ENCODE assay signal across 1 cellular context in the genomic region with DNA sequence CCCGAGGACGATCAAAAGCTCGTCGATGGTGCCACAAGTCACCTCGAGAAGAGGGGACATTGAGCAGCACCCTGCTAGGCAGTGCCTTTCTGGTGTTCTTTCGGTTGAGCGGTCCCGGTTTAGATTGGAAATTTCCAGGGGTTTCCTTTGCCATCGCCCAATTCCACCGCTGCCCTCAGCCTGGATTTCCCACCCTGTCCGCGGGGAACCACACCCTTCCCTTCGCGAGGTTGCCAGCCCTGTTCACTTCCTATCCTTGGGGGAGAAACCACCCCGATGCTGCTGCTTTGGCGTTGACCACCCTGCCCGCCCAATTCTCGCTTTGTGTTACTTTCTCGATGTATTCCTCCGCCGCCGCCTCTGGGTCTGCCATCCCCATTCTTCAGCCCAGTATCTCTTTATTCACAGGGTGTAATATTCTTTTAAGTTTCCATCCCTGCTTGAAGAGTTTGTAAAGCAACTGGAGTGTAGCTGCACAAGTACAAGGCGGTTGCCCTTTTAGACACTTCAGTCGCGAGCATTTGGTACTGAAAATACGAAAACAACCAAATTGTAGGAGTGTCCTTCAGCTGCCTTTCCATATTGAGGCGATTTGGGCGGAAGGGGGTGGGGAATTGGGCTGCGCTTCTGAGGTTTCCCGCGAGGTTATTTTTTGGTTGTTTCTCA.
TF ChIP-seq lines count a peak whose summit lies in the region.

No MANE protein-coding gene starts in this region.

TF ChIP-seq in HEK293, 187 proteins besides CTCF, POLR2A, EP300 and RAD21 (continued from another document and continues in another):
- TF ChIP-seq ZNF791 (tag by site-specific recombination; IDR thresholded peaks at IDR 0.05) = no peak
- no peak for TF ChIP-seq ZNF549 (tag by site-specific recombination; IDR thresholded peaks at IDR 0.05)
- TF ChIP-seq ZBTB17 (tag by site-specific recombination; IDR thresholded peaks at IDR 0.05) = no peak; the same call in 1 of the 2 replicates
- no peak for TF ChIP-seq ZNF175 (tag by site-specific recombination; IDR thresholded peaks at IDR 0.05)
- TF ChIP-seq BCL11A (tag by site-specific recombination; IDR thresholded peaks at IDR 0.05; ENCODE audit: low read depth) = no peak
- no peak for TF ChIP-seq ZNF623 (tag by site-specific recombination; IDR thresholded peaks at IDR 0.05)
- no peak for TF ChIP-seq ZNF624 (tag by site-specific recombination; IDR thresholded peaks at IDR 0.05)
- TF ChIP-seq ZNF544 (tag by site-specific recombination; IDR thresholded peaks at IDR 0.05) = no peak
- TF ChIP-seq ZNF112 (tag by site-specific recombination; IDR thresholded peaks at IDR 0.05) = no peak
- TF ChIP-seq YY2 (tag by site-specific recombination; IDR thresholded peaks at IDR 0.05) = no peak
- TF ChIP-seq, protein P1, sequence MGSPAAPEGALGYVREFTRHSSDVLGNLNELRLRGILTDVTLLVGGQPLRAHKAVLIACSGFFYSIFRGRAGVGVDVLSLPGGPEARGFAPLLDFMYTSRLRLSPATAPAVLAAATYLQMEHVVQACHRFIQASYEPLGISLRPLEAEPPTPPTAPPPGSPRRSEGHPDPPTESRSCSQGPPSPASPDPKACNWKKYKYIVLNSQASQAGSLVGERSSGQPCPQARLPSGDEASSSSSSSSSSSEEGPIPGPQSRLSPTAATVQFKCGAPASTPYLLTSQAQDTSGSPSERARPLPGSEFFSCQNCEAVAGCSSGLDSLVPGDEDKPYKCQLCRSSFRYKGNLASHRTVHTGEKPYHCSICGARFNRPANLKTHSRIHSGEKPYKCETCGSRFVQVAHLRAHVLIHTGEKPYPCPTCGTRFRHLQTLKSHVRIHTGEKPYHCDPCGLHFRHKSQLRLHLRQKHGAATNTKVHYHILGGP (tag by site-specific recombination; IDR thresholded peaks at IDR 0.05) = no peak
- TF ChIP-seq ZNF561 (tag by site-specific recombination; IDR thresholded peaks at IDR 0.05; ENCODE audit: borderline replicate concordance) = no peak
- no peak for TF ChIP-seq ZNF202 (tag by site-specific recombination; IDR thresholded peaks at IDR 0.05; ENCODE audit: borderline replicate concordance)
- no peak for TF ChIP-seq BCL11B (tag by site-specific recombination; IDR thresholded peaks at IDR 0.05; ENCODE audit: low read depth)
- TF ChIP-seq ZNF146 (tag by site-specific recombination; IDR thresholded peaks at IDR 0.05) = no peak; the same call in 1 of the 2 replicates
- TF ChIP-seq, protein P2, sequence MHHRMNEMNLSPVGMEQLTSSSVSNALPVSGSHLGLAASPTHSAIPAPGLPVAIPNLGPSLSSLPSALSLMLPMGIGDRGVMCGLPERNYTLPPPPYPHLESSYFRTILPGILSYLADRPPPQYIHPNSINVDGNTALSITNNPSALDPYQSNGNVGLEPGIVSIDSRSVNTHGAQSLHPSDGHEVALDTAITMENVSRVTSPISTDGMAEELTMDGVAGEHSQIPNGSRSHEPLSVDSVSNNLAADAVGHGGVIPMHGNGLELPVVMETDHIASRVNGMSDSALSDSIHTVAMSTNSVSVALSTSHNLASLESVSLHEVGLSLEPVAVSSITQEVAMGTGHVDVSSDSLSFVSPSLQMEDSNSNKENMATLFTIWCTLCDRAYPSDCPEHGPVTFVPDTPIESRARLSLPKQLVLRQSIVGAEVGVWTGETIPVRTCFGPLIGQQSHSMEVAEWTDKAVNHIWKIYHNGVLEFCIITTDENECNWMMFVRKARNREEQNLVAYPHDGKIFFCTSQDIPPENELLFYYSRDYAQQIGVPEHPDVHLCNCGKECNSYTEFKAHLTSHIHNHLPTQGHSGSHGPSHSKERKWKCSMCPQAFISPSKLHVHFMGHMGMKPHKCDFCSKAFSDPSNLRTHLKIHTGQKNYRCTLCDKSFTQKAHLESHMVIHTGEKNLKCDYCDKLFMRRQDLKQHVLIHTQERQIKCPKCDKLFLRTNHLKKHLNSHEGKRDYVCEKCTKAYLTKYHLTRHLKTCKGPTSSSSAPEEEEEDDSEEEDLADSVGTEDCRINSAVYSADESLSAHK (tag by site-specific recombination; IDR thresholded peaks at IDR 0.05) = peak; percentile 66; the same call in 1 of the 2 replicates
- no peak for TF ChIP-seq ZNF707 (tag by site-specific recombination; IDR thresholded peaks at IDR 0.05)
- TF ChIP-seq ZNF302 (tag by site-specific recombination; IDR thresholded peaks at IDR 0.05; ENCODE audit: low read depth) = no peak
- TF ChIP-seq, protein P3, sequence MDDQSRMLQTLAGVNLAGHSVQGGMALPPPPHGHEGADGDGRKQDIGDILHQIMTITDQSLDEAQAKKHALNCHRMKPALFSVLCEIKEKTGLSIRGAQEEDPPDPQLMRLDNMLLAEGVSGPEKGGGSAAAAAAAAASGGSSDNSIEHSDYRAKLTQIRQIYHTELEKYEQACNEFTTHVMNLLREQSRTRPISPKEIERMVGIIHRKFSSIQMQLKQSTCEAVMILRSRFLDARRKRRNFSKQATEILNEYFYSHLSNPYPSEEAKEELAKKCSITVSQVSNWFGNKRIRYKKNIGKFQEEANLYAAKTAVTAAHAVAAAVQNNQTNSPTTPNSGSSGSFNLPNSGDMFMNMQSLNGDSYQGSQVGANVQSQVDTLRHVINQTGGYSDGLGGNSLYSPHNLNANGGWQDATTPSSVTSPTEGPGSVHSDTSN (CRISPR knock-in tag; IDR thresholded peaks at IDR 0.05) = no peak
- TF ChIP-seq, protein P4, sequence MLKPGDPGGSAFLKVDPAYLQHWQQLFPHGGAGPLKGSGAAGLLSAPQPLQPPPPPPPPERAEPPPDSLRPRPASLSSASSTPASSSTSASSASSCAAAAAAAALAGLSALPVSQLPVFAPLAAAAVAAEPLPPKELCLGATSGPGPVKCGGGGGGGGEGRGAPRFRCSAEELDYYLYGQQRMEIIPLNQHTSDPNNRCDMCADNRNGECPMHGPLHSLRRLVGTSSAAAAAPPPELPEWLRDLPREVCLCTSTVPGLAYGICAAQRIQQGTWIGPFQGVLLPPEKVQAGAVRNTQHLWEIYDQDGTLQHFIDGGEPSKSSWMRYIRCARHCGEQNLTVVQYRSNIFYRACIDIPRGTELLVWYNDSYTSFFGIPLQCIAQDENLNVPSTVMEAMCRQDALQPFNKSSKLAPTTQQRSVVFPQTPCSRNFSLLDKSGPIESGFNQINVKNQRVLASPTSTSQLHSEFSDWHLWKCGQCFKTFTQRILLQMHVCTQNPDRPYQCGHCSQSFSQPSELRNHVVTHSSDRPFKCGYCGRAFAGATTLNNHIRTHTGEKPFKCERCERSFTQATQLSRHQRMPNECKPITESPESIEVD (tag by site-specific recombination; IDR thresholded peaks at IDR 0.05) = no peak
- no peak for TF ChIP-seq ZNF658 (tag by site-specific recombination; IDR thresholded peaks at IDR 0.05)
- TF ChIP-seq ZNF16 (tag by site-specific recombination; IDR thresholded peaks at IDR 0.05; ENCODE audit: low read depth) = no peak
- peak; percentile 81 for TF ChIP-seq ZXDB (tag by site-specific recombination; IDR thresholded peaks at IDR 0.05)
- TF ChIP-seq, protein P5, sequence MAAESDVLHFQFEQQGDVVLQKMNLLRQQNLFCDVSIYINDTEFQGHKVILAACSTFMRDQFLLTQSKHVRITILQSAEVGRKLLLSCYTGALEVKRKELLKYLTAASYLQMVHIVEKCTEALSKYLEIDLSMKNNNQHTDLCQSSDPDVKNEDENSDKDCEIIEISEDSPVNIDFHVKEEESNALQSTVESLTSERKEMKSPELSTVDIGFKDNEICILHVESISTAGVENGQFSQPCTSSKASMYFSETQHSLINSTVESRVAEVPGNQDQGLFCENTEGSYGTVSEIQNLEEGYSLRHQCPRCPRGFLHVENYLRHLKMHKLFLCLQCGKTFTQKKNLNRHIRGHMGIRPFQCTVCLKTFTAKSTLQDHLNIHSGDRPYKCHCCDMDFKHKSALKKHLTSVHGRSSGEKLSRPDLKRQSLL (tag by site-specific recombination; IDR thresholded peaks at IDR 0.05) = no peak
- no peak for TF ChIP-seq ZNF423 (tag by site-specific recombination; IDR thresholded peaks at IDR 0.05)
- TF ChIP-seq, protein P6, sequence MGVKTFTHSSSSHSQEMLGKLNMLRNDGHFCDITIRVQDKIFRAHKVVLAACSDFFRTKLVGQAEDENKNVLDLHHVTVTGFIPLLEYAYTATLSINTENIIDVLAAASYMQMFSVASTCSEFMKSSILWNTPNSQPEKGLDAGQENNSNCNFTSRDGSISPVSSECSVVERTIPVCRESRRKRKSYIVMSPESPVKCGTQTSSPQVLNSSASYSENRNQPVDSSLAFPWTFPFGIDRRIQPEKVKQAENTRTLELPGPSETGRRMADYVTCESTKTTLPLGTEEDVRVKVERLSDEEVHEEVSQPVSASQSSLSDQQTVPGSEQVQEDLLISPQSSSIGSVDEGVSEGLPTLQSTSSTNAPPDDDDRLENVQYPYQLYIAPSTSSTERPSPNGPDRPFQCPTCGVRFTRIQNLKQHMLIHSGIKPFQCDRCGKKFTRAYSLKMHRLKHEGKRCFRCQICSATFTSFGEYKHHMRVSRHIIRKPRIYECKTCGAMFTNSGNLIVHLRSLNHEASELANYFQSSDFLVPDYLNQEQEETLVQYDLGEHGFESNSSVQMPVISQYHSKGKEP (tag by site-specific recombination; IDR thresholded peaks at IDR 0.05) = no peak
- TF ChIP-seq, protein P7, sequence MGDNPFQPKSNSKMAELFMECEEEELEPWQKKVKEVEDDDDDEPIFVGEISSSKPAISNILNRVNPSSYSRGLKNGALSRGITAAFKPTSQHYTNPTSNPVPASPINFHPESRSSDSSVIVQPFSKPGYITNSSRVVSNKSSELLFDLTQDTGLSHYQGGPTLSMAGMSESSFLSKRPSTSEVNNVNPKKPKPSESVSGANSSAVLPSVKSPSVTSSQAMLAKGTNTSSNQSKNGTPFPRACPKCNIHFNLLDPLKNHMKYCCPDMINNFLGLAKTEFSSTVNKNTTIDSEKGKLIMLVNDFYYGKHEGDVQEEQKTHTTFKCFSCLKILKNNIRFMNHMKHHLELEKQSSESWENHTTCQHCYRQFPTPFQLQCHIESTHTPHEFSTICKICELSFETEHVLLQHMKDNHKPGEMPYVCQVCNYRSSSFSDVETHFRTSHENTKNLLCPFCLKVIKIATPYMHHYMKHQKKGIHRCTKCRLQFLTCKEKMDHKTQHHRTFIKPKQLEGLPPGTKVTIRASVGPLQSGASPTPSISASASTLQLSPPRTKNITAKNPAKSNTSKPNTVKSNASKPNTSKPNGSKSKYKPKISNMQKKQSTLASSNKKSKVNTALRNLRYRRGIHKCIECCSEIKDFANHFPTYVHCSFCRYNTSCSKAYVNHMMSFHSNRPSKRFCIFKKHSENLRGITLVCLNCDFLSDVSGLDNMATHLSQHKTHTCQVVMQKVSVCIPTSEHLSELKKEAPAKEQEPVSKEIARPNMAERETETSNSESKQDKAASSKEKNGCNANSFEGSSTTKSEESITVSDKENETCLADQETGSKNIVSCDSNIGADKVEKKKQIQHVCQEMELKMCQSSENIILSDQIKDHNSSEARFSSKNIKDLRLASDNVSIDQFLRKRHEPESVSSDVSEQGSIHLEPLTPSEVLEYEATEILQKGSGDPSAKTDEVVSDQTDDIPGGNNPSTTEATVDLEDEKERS (tag by site-specific recombination; IDR thresholded peaks at IDR 0.05) = no peak
- no peak for TF ChIP-seq ZNF585B (tag by site-specific recombination; IDR thresholded peaks at IDR 0.05)
- no peak for TF ChIP-seq ZNF391 (tag by site-specific recombination; IDR thresholded peaks at IDR 0.05; ENCODE audit: borderline replicate concordance, low read depth)
- TF ChIP-seq ZNF311 (tag by site-specific recombination; IDR thresholded peaks at IDR 0.05; ENCODE audit: borderline replicate concordance) = no peak
- TF ChIP-seq ZNF248 (tag by site-specific recombination; IDR thresholded peaks at IDR 0.05) = no peak
- TF ChIP-seq ZBTB7A (tag by site-specific recombination; IDR thresholded peaks at IDR 0.05; ENCODE audit: low read depth) = no peak
- no peak for TF ChIP-seq ZNF76 (tag by site-specific recombination; IDR thresholded peaks at IDR 0.05; ENCODE audit: borderline replicate concordance, low read depth)
- TF ChIP-seq GLI4 (tag by site-specific recombination; IDR thresholded peaks at IDR 0.05) = no peak
- TF ChIP-seq KLF7 (tag by site-specific recombination; IDR thresholded peaks at IDR 0.05; ENCODE audit: borderline replicate concordance) = peak; percentile 65; the same call in 1 of the 2 replicates
- no peak for TF ChIP-seq ZNF521 (tag by site-specific recombination; IDR thresholded peaks at IDR 0.05)
- no peak for TF ChIP-seq ZNF132 (tag by site-specific recombination; IDR thresholded peaks at IDR 0.05; ENCODE audit: borderline replicate concordance)
- TF ChIP-seq MZF1 (tag by site-specific recombination; IDR thresholded peaks at IDR 0.05; ENCODE audit: borderline replicate concordance) = no peak
- TF ChIP-seq, protein P8, sequence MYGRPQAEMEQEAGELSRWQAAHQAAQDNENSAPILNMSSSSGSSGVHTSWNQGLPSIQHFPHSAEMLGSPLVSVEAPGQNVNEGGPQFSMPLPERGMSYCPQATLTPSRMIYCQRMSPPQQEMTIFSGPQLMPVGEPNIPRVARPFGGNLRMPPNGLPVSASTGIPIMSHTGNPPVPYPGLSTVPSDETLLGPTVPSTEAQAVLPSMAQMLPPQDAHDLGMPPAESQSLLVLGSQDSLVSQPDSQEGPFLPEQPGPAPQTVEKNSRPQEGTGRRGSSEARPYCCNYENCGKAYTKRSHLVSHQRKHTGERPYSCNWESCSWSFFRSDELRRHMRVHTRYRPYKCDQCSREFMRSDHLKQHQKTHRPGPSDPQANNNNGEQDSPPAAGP (tag by site-specific recombination; IDR thresholded peaks at IDR 0.05) = 0 out of 2 replicates have a peak, but pooled peaks have one; percentile 32
- no peak for TF ChIP-seq ZNF555 (tag by site-specific recombination; conservative IDR thresholded peaks at IDR 0.05)
- TF ChIP-seq ZNF426 (tag by site-specific recombination; IDR thresholded peaks at IDR 0.05) = no peak
- TF ChIP-seq ZSCAN16 (tag by site-specific recombination; IDR thresholded peaks at IDR 0.05) = no peak
- TF ChIP-seq, protein P9, sequence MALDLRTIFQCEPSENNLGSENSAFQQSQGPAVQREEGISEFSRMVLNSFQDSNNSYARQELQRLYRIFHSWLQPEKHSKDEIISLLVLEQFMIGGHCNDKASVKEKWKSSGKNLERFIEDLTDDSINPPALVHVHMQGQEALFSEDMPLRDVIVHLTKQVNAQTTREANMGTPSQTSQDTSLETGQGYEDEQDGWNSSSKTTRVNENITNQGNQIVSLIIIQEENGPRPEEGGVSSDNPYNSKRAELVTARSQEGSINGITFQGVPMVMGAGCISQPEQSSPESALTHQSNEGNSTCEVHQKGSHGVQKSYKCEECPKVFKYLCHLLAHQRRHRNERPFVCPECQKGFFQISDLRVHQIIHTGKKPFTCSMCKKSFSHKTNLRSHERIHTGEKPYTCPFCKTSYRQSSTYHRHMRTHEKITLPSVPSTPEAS (tag by site-specific recombination; IDR thresholded peaks at IDR 0.05) = no peak
- TF ChIP-seq, protein P10, sequence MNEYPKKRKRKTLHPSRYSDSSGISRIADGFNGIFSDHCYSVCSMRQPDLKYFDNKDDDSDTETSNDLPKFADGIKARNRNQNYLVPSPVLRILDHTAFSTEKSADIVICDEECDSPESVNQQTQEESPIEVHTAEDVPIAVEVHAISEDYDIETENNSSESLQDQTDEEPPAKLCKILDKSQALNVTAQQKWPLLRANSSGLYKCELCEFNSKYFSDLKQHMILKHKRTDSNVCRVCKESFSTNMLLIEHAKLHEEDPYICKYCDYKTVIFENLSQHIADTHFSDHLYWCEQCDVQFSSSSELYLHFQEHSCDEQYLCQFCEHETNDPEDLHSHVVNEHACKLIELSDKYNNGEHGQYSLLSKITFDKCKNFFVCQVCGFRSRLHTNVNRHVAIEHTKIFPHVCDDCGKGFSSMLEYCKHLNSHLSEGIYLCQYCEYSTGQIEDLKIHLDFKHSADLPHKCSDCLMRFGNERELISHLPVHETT (tag by site-specific recombination; IDR thresholded peaks at IDR 0.05) = no peak
